In the genomic region with DNA sequence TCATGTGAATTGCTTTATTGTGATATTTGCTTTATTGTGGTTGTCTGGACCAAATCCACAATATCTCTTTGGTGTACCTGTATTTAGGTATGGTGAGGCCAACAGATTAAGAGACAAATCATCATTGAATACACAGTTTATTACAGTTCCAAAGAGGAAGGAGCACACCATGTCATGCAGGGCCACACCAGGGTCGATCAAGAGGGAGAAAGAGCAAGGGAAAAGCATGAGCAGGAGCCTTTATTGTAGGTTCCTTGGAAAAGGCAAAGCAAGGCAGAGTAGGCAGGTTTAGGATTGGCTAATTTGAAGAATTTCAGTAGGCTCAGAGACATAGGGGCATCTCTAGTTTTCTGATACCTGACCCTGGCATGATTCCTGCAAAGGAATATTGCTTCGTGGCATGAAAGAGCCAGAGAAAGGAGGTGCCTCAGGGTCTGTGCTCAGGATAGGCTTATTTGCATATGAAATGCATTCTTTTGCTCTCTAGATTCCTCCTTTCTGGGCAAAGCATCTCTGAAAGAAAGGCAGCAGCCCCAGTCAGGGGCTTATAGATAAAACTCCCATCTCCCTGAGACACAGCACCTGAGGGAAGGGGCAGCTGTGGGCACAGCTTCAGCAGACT, we compare ENCODE assay signal across 25 cellular contexts.
"Had no signal": no experiment of that assay in that cellular context is flagged by ENCODE, and none has a peak within 500 bp of the region (broad histone marks: within the 10 kb centered on the region; RNA-seq: fewer than 3 reads in every experiment).

No MANE protein-coding gene starts in this region.

- H3K9me3 ChIP-seq: adrenal gland, Peyer's patch, SJCRH30, SK-N-SH had no signal

- H3K36me3 ChIP-seq: adrenal gland, breast epithelium, Peyer's patch, SJCRH30 had no signal

- H3K9me2 ChIP-seq: SK-N-SH had no signal

- H3K4me1 ChIP-seq: adrenal gland, breast epithelium, Peyer's patch, SJCRH30 had no signal

- H3K27me3 ChIP-seq: adrenal gland, breast epithelium, Peyer's patch, SJCRH30 had no signal

- H3K4me2 ChIP-seq: SK-N-SH had no signal

- H3K9ac ChIP-seq: SK-N-SH had no signal

- H3K27ac ChIP-seq: adrenal gland, breast epithelium, Peyer's patch, RWPE1, SJCRH30, VCaP had no signal

- H3K4me3 ChIP-seq: adrenal gland, breast epithelium, Peyer's patch, SJCRH30 had no signal

- DNase-seq: activated CD4-positive, alpha-beta T cell treated with anti-CD3 and anti-CD28 coated beads for 36 hours; activated CD8-positive, alpha-beta memory T cell treated with anti-CD3 and anti-CD28 coated beads, Interleukin-2, amount 50 U/mL, for 4 hours; activated CD8-positive, alpha-beta T cell treated with anti-CD3 and anti-CD28 coated beads for 36 hours; activated naive CD4-positive, alpha-beta T cell treated with anti-CD3 and anti-CD28 coated beads, Interleukin-2, amount 50 U/mL, for 16 hours; activated naive CD8-positive, alpha-beta T cell treated with anti-CD3 and anti-CD28 coated beads, Interleukin-2, amount 10 ng/mL, durations not matched to agents 7 days and 5 days; activated T-cell treated with anti-CD3 and anti-CD28 coated beads, Interleukin-2, amount 50 U/mL, for 72 hours; adrenal gland; anterior cingulate cortex; caudate nucleus; NCI-H1092; NCI-H1417; NCI-H2029 treated with DMSO at 0.1 percent for 48 hours; NCI-H345; NCI-H510A; NCI-H526 treated with DMSO at 0.1 percent for 48 hours; NCI-H82; OCI-M1; Peyer's patch; Right ventricle myocardium superior; SJCRH30; SK-N-SH; T-helper 1 cell had no signal
